Comparison of ENCODE assay signal across 23 cellular contexts in genomic region chr7:56218510-56218909, GRCh38.
A peak's percentile ranks its signal among the peaks of the same experiment; 100 is the strongest.
DNase-seq lines count a peak whose midpoint lies in the region; ATAC-seq and TF ChIP-seq lines count a peak whose summit lies in the region.
"Had no signal": no experiment of that assay in that cellular context is flagged by ENCODE, and none has a peak within 500 bp of the region (broad histone marks: within the 10 kb centered on the region; RNA-seq: fewer than 3 reads in every experiment).

No MANE protein-coding gene starts in this region.

- H3K36me3 ChIP-seq in HEK293 (ENCODE audit: control insufficient read depth in 2 of 2, insufficient read depth in 1 of 2, low read length in 2 of 2) (no peaks in the 10 kb centered on the region), PC-9 (ENCODE audit: low read depth) (no peaks in the 10 kb centered on the region)
- H3K36me3 ChIP-seq: BLaER1, breast epithelium, neutrophil, Peyer's patch had no signal

- H2AFZ ChIP-seq in PC-9, result no peak overlapping the region

- TF ChIP-seq CTCF in HEK293 (tag by site-specific recombination; IDR thresholded peaks at IDR 0.05) (no peak), PC-9 (conservative IDR thresholded peaks at IDR 0.05) (no peak)

- H3K4me3 ChIP-seq in HEK293 (ENCODE audit: low read depth, low read length) (no peak overlapping the region), PC-9 (no peak overlapping the region)
- H3K4me3 ChIP-seq: BLaER1, breast epithelium, Peyer's patch, SK-N-MC, testis had no signal

- H3K79me2 ChIP-seq in PC-9 (ENCODE audit: low read depth), result no peaks in the 10 kb centered on the region

- peaks cover 2 to 8% of the 10 kb centered on the region in 2 donors for H3K36me3 Mint-ChIP-seq in activated T-cell treated with anti-CD3 and anti-CD28 coated beads, Interleukin-2, amount 50 U/mL, for 72 hours (ENCODE audit: insufficient read depth in 2 of 2)
- H3K36me3 Mint-ChIP-seq: activated CD4-positive, alpha-beta memory T cell treated with anti-CD3 and anti-CD28 coated beads for 36 hours had no signal

- H3F3A ChIP-seq in PC-9 (ENCODE audit: insufficient read depth, low read depth), result no peaks in the 10 kb centered on the region

- no peak overlapping the region for H3K4me2 ChIP-seq in PC-9
- H3K4me2 ChIP-seq: BLaER1 had no signal

- H4K20me1 ChIP-seq in PC-9 (ENCODE audit: insufficient read depth), result no peaks in the 10 kb centered on the region
- H4K20me1 ChIP-seq: BLaER1 had no signal

- no peaks in the 10 kb centered on the region for H3K27me3 Mint-ChIP-seq in activated T-cell treated with anti-CD3 and anti-CD28 coated beads, Interleukin-2, amount 50 U/mL, for 72 hours (ENCODE audit: low read depth)
- H3K27me3 Mint-ChIP-seq: activated CD4-positive, alpha-beta memory T cell treated with anti-CD3 and anti-CD28 coated beads for 36 hours had no signal

- CTCF ChIA-PET in HEK293 (lab: Yijun Ruan, JAX) (no interaction called here), PC-9 (lab: Charles Lee) (no interaction called here)

- intact Hi-C loops in PC-9 (cut with micrococcal nuclease; ENCODE audit: unreplicated experiment), result no loop called here

- peaks cover 10 to 14% of the 10 kb centered on the region in 2 donors for H3K9me3 Mint-ChIP-seq in activated T-cell treated with anti-CD3 and anti-CD28 coated beads, Interleukin-2, amount 50 U/mL, for 72 hours

- no peak overlapping the region for H3K4me3 Mint-ChIP-seq in activated T-cell treated with anti-CD3 and anti-CD28 coated beads, Interleukin-2, amount 50 U/mL, for 72 hours
- H3K4me3 Mint-ChIP-seq: activated CD4-positive, alpha-beta memory T cell treated with anti-CD3 and anti-CD28 coated beads for 36 hours had no signal

- POLR2A ChIA-PET in HEK293 (lab: Yijun Ruan, JAX), result no interaction called here
- POLR2A ChIA-PET in PC-9 (lab: Charles Lee; ENCODE audit: unreplicated experiment), result no interaction called here

- H3K27ac Mint-ChIP-seq in activated T-cell treated with anti-CD3 and anti-CD28 coated beads, Interleukin-2, amount 50 U/mL, for 72 hours, result no peak overlapping the region
- H3K27ac Mint-ChIP-seq: activated CD4-positive, alpha-beta memory T cell treated with anti-CD3 and anti-CD28 coated beads for 36 hours had no signal

- no peak overlapping the region for H3K27ac ChIP-seq in HEK293 (ENCODE audit: extremely low read depth, low read depth, low read length)
- H3K27ac ChIP-seq in PC-9, result no peak overlapping the region
- H3K27ac ChIP-seq: BLaER1, breast epithelium, neutrophil, Peyer's patch, SK-N-MC, testis had no signal

- peak; percentile 37 for DNase-seq in Ammon's horn (ENCODE audit: low spot score)
- peak; percentile 54 for DNase-seq in NCI-H1105 treated with DMSO at 0.1 percent for 48 hours (lab: John Stamatoyannopoulos, UW)
- peak; percentile 64 for DNase-seq in RPMI8226
- no peak for DNase-seq in PC-9
- no peak for DNase-seq in activated T-cell treated with anti-CD3 and anti-CD28 coated beads, Interleukin-2, amount 50 U/mL, for 72 hours
- no peak for DNase-seq in activated CD4-positive, alpha-beta T cell treated with anti-CD3 and anti-CD28 coated beads for 48 hours
- no peak for DNase-seq in HK-2 (ENCODE audit: unreplicated experiment)
- DNase-seq: activated CD4-positive, alpha-beta memory T cell treated with anti-CD3 and anti-CD28 coated beads for 36 hours; activated CD8-positive, alpha-beta memory T cell treated with anti-CD3 and anti-CD28 coated beads, Interleukin-2, amount 50 U/mL, for 4 hours; activated naive CD4-positive, alpha-beta T cell treated with anti-CD3 and anti-CD28 coated beads, Interleukin-2, amount 50 U/mL, for 16 hours; amniotic stem cell; COR-L47; mesendoderm; NCI-H1694 treated with DMSO at 0.1 percent for 48 hours; NCI-H226; Peyer's patch; stimulated activated naive CD8-positive, alpha-beta T cell treated with anti-CD3 and anti-CD28 coated beads, Interleukin-15, Interleukin-2, amounts not matched to agents 100 U/mL and 50 U/mL, for 24 hours; testis had no signal

- no peaks in the 10 kb centered on the region for H3K9me2 ChIP-seq in PC-9 (ENCODE audit: insufficient read depth)

- H3K4me1 Mint-ChIP-seq in activated T-cell treated with anti-CD3 and anti-CD28 coated beads, Interleukin-2, amount 50 U/mL, for 72 hours (ENCODE audit: low read depth), result no peaks in the 10 kb centered on the region

- no peaks in the 10 kb centered on the region for H3K4me1 ChIP-seq in HEK293 (ENCODE audit: control insufficient read depth, insufficient read depth, low read length)
- no peaks in the 10 kb centered on the region for H3K4me1 ChIP-seq in PC-9 (replicated peaks; ENCODE audit: insufficient read depth)
- H3K4me1 ChIP-seq: BLaER1, breast epithelium, Peyer's patch, testis had no signal

- H3K27me3 ChIP-seq in PC-9 (ENCODE audit: insufficient read depth, low read depth), result peaks cover 21% of the 10 kb centered on the region
- H3K27me3 ChIP-seq: BLaER1, breast epithelium, neutrophil, Peyer's patch, testis had no signal

- no TSS peak for BruUV-seq in PC-9 (replicated peaks; lab: Mats Ljungman, UMichigan)

- H3K9me3 ChIP-seq in HEK293 (ENCODE audit: control insufficient read depth, insufficient read depth, low read depth, low read length), result no peaks in the 10 kb centered on the region
- 0 out of 2 replicates have a peak, but pooled peaks cover 3% of the 10 kb centered on the region for H3K9me3 ChIP-seq in PC-9 (ENCODE audit: insufficient read depth, low read depth)
- H3K9me3 ChIP-seq: neutrophil, Peyer's patch, testis had no signal

- no peak for ATAC-seq in activated T-cell treated with anti-CD3 and anti-CD28 coated beads, Interleukin-2, amount 50 U/mL, for 72 hours (replicated peaks in 1 of 2)
- ATAC-seq: stimulated activated naive CD8-positive, alpha-beta T cell treated with anti-CD3 and anti-CD28 coated beads, Interleukin-15, Interleukin-2, amounts not matched to agents 100 U/mL and 50 U/mL, for 24 hours had no signal

TF ChIP-seq in HEK293, 187 proteins besides CTCF, POLR2A, EP300 and RAD21 (continues in another document):
- TF ChIP-seq ZNF292 (tag by site-specific recombination; IDR thresholded peaks at IDR 0.05; ENCODE audit: borderline replicate concordance, low read depth), result no peak
- TF ChIP-seq ZEB2 (tag by site-specific recombination; IDR thresholded peaks at IDR 0.05), result no peak
- no peak for TF ChIP-seq SCRT1 (tag by site-specific recombination; IDR thresholded peaks at IDR 0.05; ENCODE audit: borderline replicate concordance)
- TF ChIP-seq PBX3 (CRISPR knock-in tag; IDR thresholded peaks at IDR 0.05), result no peak
- TF ChIP-seq, protein P1, sequence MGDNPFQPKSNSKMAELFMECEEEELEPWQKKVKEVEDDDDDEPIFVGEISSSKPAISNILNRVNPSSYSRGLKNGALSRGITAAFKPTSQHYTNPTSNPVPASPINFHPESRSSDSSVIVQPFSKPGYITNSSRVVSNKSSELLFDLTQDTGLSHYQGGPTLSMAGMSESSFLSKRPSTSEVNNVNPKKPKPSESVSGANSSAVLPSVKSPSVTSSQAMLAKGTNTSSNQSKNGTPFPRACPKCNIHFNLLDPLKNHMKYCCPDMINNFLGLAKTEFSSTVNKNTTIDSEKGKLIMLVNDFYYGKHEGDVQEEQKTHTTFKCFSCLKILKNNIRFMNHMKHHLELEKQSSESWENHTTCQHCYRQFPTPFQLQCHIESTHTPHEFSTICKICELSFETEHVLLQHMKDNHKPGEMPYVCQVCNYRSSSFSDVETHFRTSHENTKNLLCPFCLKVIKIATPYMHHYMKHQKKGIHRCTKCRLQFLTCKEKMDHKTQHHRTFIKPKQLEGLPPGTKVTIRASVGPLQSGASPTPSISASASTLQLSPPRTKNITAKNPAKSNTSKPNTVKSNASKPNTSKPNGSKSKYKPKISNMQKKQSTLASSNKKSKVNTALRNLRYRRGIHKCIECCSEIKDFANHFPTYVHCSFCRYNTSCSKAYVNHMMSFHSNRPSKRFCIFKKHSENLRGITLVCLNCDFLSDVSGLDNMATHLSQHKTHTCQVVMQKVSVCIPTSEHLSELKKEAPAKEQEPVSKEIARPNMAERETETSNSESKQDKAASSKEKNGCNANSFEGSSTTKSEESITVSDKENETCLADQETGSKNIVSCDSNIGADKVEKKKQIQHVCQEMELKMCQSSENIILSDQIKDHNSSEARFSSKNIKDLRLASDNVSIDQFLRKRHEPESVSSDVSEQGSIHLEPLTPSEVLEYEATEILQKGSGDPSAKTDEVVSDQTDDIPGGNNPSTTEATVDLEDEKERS (tag by site-specific recombination; IDR thresholded peaks at IDR 0.05), result no peak
- no peak for TF ChIP-seq ZNF202 (tag by site-specific recombination; IDR thresholded peaks at IDR 0.05; ENCODE audit: borderline replicate concordance)
- TF ChIP-seq EGR2 (tag by site-specific recombination; IDR thresholded peaks at IDR 0.05; ENCODE audit: low read depth), result no peak
- TF ChIP-seq ZFP69B (tag by site-specific recombination; IDR thresholded peaks at IDR 0.05), result no peak
- TF ChIP-seq ZNF830 (tag by site-specific recombination; IDR thresholded peaks at IDR 0.05; ENCODE audit: low read depth), result no peak

Comparison
In these comparisons a context has a peak if more than half of its experiments do, and no peak if none do; other contexts are left out.
1. DNase-seq: peak in Ammon's horn (single experiment), NCI-H1105 treated with DMSO at 0.1 percent for 48 hours (single experiment) and RPMI8226 (single experiment); none in PC-9 (0 of 2), activated T-cell treated with anti-CD3 and anti-CD28 coated beads, Interleukin-2, amount 50 U/mL, for 72 hours (0 of 2), activated CD4-positive, alpha-beta T cell treated with anti-CD3 and anti-CD28 coated beads for 48 hours (single experiment) and HK-2 (single experiment).